In genomic region chr12:48996794-48997718, GRCh38 we compare ENCODE assay signal across 8 cellular contexts. TPM values are rescaled to one million over a fixed set of nuclear protein-coding genes. Genes with fewer than 3 reads are reported as not detected.
A peak's percentile ranks its signal among the peaks of the same experiment; 100 is the strongest.
DNase-seq lines count a peak whose midpoint lies in the region; ATAC-seq and TF ChIP-seq lines count a peak whose summit lies in the region.

No MANE protein-coding gene starts in this region.

- no peaks in the 10 kb centered on the region for H3K27me3 Mint-ChIP-seq in MCF 10A (ENCODE audit: insufficient read depth, unreplicated experiment)

- CTCF ChIA-PET in MCF 10A (lab: Yijun Ruan, JAX): interaction anchor here (0.8 to 2.4 kb wide), 8 partner anchors 9 to 202 kb away, joined by 3 to 14 read pairs (median 4); partner anchors contain the start of genes DDX23 and RND1

- H3K27ac ChIP-seq in breast epithelium: no peak overlapping the region
- H3K27ac ChIP-seq in muscle layer of colon (ENCODE audit: low read depth, low read length): no peak overlapping the region
- peak overlapping the region; percentile 5 for H3K27ac ChIP-seq in temporal lobe (ENCODE audit: low read depth, low read length)

- no peaks in the 10 kb centered on the region for H3K9me3 ChIP-seq in breast epithelium
- H3K9me3 ChIP-seq in muscle layer of colon (ENCODE audit: low read length): no peaks in the 10 kb centered on the region

- H3K4me1 ChIP-seq in breast epithelium (peaks cover 3 to 12% of the 10 kb centered on the region in 2 donors), muscle layer of colon (ENCODE audit: insufficient read depth, low read length) (peaks cover 24% of the 10 kb centered on the region)

- ATAC-seq in HG03521 (IDR thresholded peaks at IDR 0.05; ENCODE audit: unreplicated experiment): no peak

- H3K9me3 Mint-ChIP-seq in MCF 10A (ENCODE audit: unreplicated experiment): no peaks in the 10 kb centered on the region

- DNase-seq in breast epithelium (ENCODE audit: low spot score in 2 of 2): peak in 1 of 2 donors; percentile 77
- no peak for DNase-seq in MCF 10A (ENCODE audit: unreplicated experiment)
- DNase-seq in NCI-H524 treated with DMSO at 0.1 percent for 48 hours (lab: John Stamatoyannopoulos, UW): peak; percentile 13
- DNase-seq in activated T-cell treated with anti-CD3 and anti-CD28 coated beads for 48 hours (ENCODE audit: low read depth): peak; percentile 64
- DNase-seq in fibroblast of gingiva (ENCODE audit: low read depth): peak; percentile 58

- H3K27ac Mint-ChIP-seq in MCF 10A (ENCODE audit: low read depth, unreplicated experiment): no peak overlapping the region

- no TSS peak for BruUV-seq in MCF 10A (replicated peaks; lab: Mats Ljungman, UMichigan)

- no peak overlapping the region for H3K9ac ChIP-seq in muscle layer of colon (ENCODE audit: low read length)

- no peak for TF ChIP-seq POLR2A in breast epithelium (IDR thresholded peaks at IDR 0.05)

- intact Hi-C loops in breast epithelium (cut with DNase I; ENCODE audit: low total_unique reads) (no loop called here), MCF 10A (cut with micrococcal nuclease) (loop anchor here (10.0 kb wide), 1 partner anchor 102 kb away; no protein-coding TSS in a partner anchor)

- H3K27me3 ChIP-seq in breast epithelium (peaks cover 0 to 14% of the 10 kb centered on the region in 2 donors), muscle layer of colon (ENCODE audit: control insufficient read depth in 1 of 2, insufficient read depth in 2 of 2, low read length in 2 of 2) (peaks cover 38 to 81% of the 10 kb centered on the region in 2 donors)

- TF ChIP-seq CTCF in breast epithelium (IDR thresholded peaks at IDR 0.05): peak in 1 of 3 donors; percentile 39
- no peak for TF ChIP-seq CTCF in MCF 10A (IDR thresholded peaks at IDR 0.05; ENCODE audit: unreplicated experiment)

- H3K4me3 Mint-ChIP-seq in MCF 10A (ENCODE audit: unreplicated experiment): no peak overlapping the region

- no peaks in the 10 kb centered on the region for H3K36me3 ChIP-seq in breast epithelium
- H3K36me3 ChIP-seq in muscle layer of colon (ENCODE audit: insufficient read depth, low read length): peaks cover 7% of the 10 kb centered on the region

- POLR2A ChIA-PET in MCF 10A (lab: Yijun Ruan, JAX): interaction anchor here (0.6 to 1.7 kb wide), 2 partner anchors 144 to 150 kb away, joined by 3 to 5 read pairs; no protein-coding TSS in a partner anchor

- H3K4me3 ChIP-seq in breast epithelium: peak overlapping the region; percentile 35 to 73 (median 39)
- peak overlapping the region; percentile 28 for H3K4me3 ChIP-seq in muscle layer of colon (ENCODE audit: low read depth in 1 of 2, low read length in 2 of 2)

- H3K4me1 Mint-ChIP-seq in MCF 10A (ENCODE audit: insufficient read depth, unreplicated experiment): peaks cover 14% of the 10 kb centered on the region

- peaks cover 13% of the 10 kb centered on the region for H3K36me3 Mint-ChIP-seq in MCF 10A (ENCODE audit: insufficient read depth, unreplicated experiment)

RNA-seq across cellular contexts. Expression of gene DDN, which starts 2.1 kb away (rescaled TPM):
- total RNA-seq in breast epithelium (under 1 TPM in 2 of 3 donors, not detected in 1; under 0.01 to 0.16 TPM), MCF 10A (2022) (0.28 and 0.47 TPM in 2 replicates), temporal lobe (11.1 TPM)

RNA-seq across cellular contexts. Expression of gene WNT1, which starts 18.9 kb away (rescaled TPM):
- total RNA-seq in breast epithelium: not detected
- total RNA-seq in MCF 10A (2022): not detected in 2 replicates
- total RNA-seq in temporal lobe: not detected

RNA-seq across cellular contexts. Expression of gene PRKAG1, which starts 21.5 kb away (rescaled TPM):
- total RNA-seq in breast epithelium (10 to 100 TPM; 50.5 to 84.3 (median 54.0) TPM), MCF 10A (2022) (80.3 and 84.6 TPM in 2 replicates), temporal lobe (19.4 TPM)

RNA-seq across cellular contexts. Expression of gene WNT10B, which starts 25.5 kb away (rescaled TPM):
- total RNA-seq in breast epithelium (1 to 10 TPM in 1 of 3 donors, under 1 TPM in 1, not detected in 1; 0.29 to 1.3 TPM), MCF 10A (2022) (1.1 TPM in 1 of 2 replicates, not detected in the other), temporal lobe (6.6 TPM)

RNA-seq across cellular contexts. Expression of gene ARF3, which starts 39.8 kb away (rescaled TPM):
- total RNA-seq in breast epithelium (10 to 100 TPM; 65.2 to 86.2 (median 75.2) TPM), MCF 10A (2022) (117 and 129 TPM in 2 replicates), temporal lobe (70.3 TPM)
